ENCODE assay signal across 10 cellular contexts in genomic region chr18:12652861-12653401, GRCh38. TPM values are rescaled to one million over a fixed set of nuclear protein-coding genes. Genes with fewer than 3 reads are reported as not detected.
DNase-seq lines count a peak whose midpoint lies in the region; ATAC-seq and TF ChIP-seq lines count a peak whose summit lies in the region.
"Had no signal": no experiment of that assay in that cellular context is flagged by ENCODE, and none has a peak within 500 bp of the region (broad histone marks: within the 10 kb centered on the region; RNA-seq: fewer than 3 reads in every experiment).

No MANE protein-coding gene starts in this region.

- no peak overlapping the region for H3K4me3 ChIP-seq in HEK293 (ENCODE audit: low read depth, low read length)

- CTCF ChIA-PET in HEK293 (lab: Yijun Ruan, JAX), result interaction anchor here (0.7 kb wide), 2 partner anchors 29 to 45 kb away, joined by 3 to 6 read pairs; no protein-coding TSS in a partner anchor

- H3K4me3 Mint-ChIP-seq in activated T-cell treated with anti-CD3 and anti-CD28 coated beads, Interleukin-2, amount 50 U/mL, for 72 hours, result peak overlapping the region; percentile 35 to 59

- H3K36me3 Mint-ChIP-seq in activated T-cell treated with anti-CD3 and anti-CD28 coated beads, Interleukin-2, amount 50 U/mL, for 72 hours (ENCODE audit: insufficient read depth in 2 of 2), result no peaks in the 10 kb centered on the region

- H3K27ac Mint-ChIP-seq in activated T-cell treated with anti-CD3 and anti-CD28 coated beads, Interleukin-2, amount 50 U/mL, for 72 hours, result peak overlapping the region; percentile 75

- peak; percentile 66 to 72 for ATAC-seq in activated T-cell treated with anti-CD3 and anti-CD28 coated beads, Interleukin-2, amount 50 U/mL, for 72 hours (replicated peaks in 1 of 2)

- H3K27me3 Mint-ChIP-seq in activated T-cell treated with anti-CD3 and anti-CD28 coated beads, Interleukin-2, amount 50 U/mL, for 72 hours (ENCODE audit: low read depth), result peaks cover 22% of the 10 kb centered on the region

- H3K27ac ChIP-seq in HEK293 (ENCODE audit: extremely low read depth, low read depth, low read length), result no peak overlapping the region
- no peak overlapping the region for H3K27ac ChIP-seq in caudate nucleus (ENCODE audit: low read depth, low read length)

- POLR2A ChIA-PET in HEK293 (lab: Yijun Ruan, JAX), result interaction anchor here (0.6 kb wide), 1 partner anchor 245 kb away, joined by 3 read pairs; the partner anchor contains the start of gene PRELID3A

- peaks cover 4 to 6% of the 10 kb centered on the region in 2 experiments; a peak in 2 of 3 replicates for H3K36me3 ChIP-seq in HEK293 (ENCODE audit: control insufficient read depth in 2 of 2, insufficient read depth in 1 of 2, low read length in 2 of 2)

- peak; percentile 11 for DNase-seq in ACHN
- peak; percentile 42 to 43 for DNase-seq in activated T-cell treated with anti-CD3 and anti-CD28 coated beads, Interleukin-2, amount 50 U/mL, for 72 hours
- peak; percentile 35 for DNase-seq in kidney tubule cell (ENCODE audit: low spot score)
- DNase-seq in caudate nucleus (lab: John Stamatoyannopoulos, UW), result no peak
- no peak for DNase-seq in stimulated activated CD4-positive, alpha-beta T cell treated with anti-CD3 and anti-CD28 coated beads, Interleukin-2, amount 100 ng/mL, for 48 hours
- no peak for DNase-seq in Kasumi-1 (lab: John Stamatoyannopoulos, UW)
- no peak for DNase-seq in GDM1 (lab: John Stamatoyannopoulos, UW)
- DNase-seq: NCI-H69; stimulated activated CD4-positive, alpha-beta T cell treated with anti-CD3 and anti-CD28 coated beads, Interleukin-4, amount 100 ng/mL, for 24 hours had no signal

- peaks cover 12% of the 10 kb centered on the region for H3K4me1 ChIP-seq in HEK293 (ENCODE audit: control insufficient read depth, insufficient read depth, low read length)

- no peaks in the 10 kb centered on the region for H3K9me3 Mint-ChIP-seq in activated T-cell treated with anti-CD3 and anti-CD28 coated beads, Interleukin-2, amount 50 U/mL, for 72 hours

- H3K4me1 Mint-ChIP-seq in activated T-cell treated with anti-CD3 and anti-CD28 coated beads, Interleukin-2, amount 50 U/mL, for 72 hours (ENCODE audit: low read depth), result peaks cover 27% of the 10 kb centered on the region

- TF ChIP-seq CTCF in HEK293 (tag by site-specific recombination; IDR thresholded peaks at IDR 0.05), result no peak

- in situ Hi-C loops in ACHN (cut with HindIII; ENCODE audit: low pct_ligation_motif_present, low pct_unique_long_range_greater_than_20kb, low sequenced_read_pairs), result no loop called here

- H3K9me3 ChIP-seq in HEK293 (ENCODE audit: control insufficient read depth, insufficient read depth, low read depth, low read length), result no peaks in the 10 kb centered on the region

TF ChIP-seq in HEK293, 187 proteins besides CTCF, POLR2A, EP300 and RAD21:
- TF ChIP-seq ZBTB48 (tag by site-specific recombination; IDR thresholded peaks at IDR 0.05), result peak; percentile 42; the same call in 1 of the 2 replicates
- no peak for TF ChIP-seq ZNF311 (tag by site-specific recombination; IDR thresholded peaks at IDR 0.05; ENCODE audit: borderline replicate concordance)
- no peak for TF ChIP-seq ZNF629 (tag by site-specific recombination; IDR thresholded peaks at IDR 0.05)
- TF ChIP-seq ZNF600 (tag by site-specific recombination; IDR thresholded peaks at IDR 0.05), result peak; percentile 56; the same call in 1 of the 2 replicates
- TF ChIP-seq ZNF341 (tag by site-specific recombination; IDR thresholded peaks at IDR 0.05; ENCODE audit: low read depth), result 0 out of 2 replicates have a peak, but pooled peaks have one; percentile 13
- TF ChIP-seq PRDM10 (tag by site-specific recombination; IDR thresholded peaks at IDR 0.05), result no peak
TF ChIP-seq in HEK293: peak in this region for 3.

RNA-seq across cellular contexts. Expression of gene SPIRE1, which starts 5.0 kb away (rescaled TPM):
- 1 to 10 TPM; 5.7 to 7.4 TPM for total RNA-seq in activated T-cell treated with anti-CD3 and anti-CD28 coated beads, Interleukin-2, amount 50 U/mL, for 72 hours

RNA-seq across cellular contexts. Expression of gene CEP76, which starts 49.6 kb away (rescaled TPM):
- total RNA-seq in activated T-cell treated with anti-CD3 and anti-CD28 coated beads, Interleukin-2, amount 50 U/mL, for 72 hours, result 10 to 100 TPM; 15.5 to 16.0 TPM

RNA-seq across cellular contexts. Expression of gene PSMG2, which starts 49.9 kb away (rescaled TPM):
- total RNA-seq in activated T-cell treated with anti-CD3 and anti-CD28 coated beads, Interleukin-2, amount 50 U/mL, for 72 hours, result 100 to 1,000 TPM; 142 to 158 TPM

Comparison
In these comparisons a context has a peak if more than half of its experiments do, and no peak if none do; other contexts are left out.
1. DNase-seq: peak in ACHN (single experiment), activated T-cell treated with anti-CD3 and anti-CD28 coated beads, Interleukin-2, amount 50 U/mL, for 72 hours (2 of 2) and kidney tubule cell (single experiment); none in caudate nucleus (0 of 61), stimulated activated CD4-positive, alpha-beta T cell treated with anti-CD3 and anti-CD28 coated beads, Interleukin-2, amount 100 ng/mL, for 48 hours (0 of 2), Kasumi-1 (0 of 2) and GDM1 (single experiment).